8 cellular contexts compared by ENCODE assay signal in genomic region chr9:131727184-131727785, GRCh38. TPM values are rescaled to one million over a fixed set of nuclear protein-coding genes. Genes with fewer than 3 reads are reported as not detected.
DNase-seq lines count a peak whose midpoint lies in the region; ATAC-seq, FAIRE-seq and TF ChIP-seq lines count a peak whose summit lies in the region.

No MANE protein-coding gene starts in this region.

- no peaks in the 10 kb centered on the region for H3K9me3 ChIP-seq in astrocyte (ENCODE audit: insufficient read depth, low read depth, low read length)

- H3K4me3 Mint-ChIP-seq in astrocyte (ENCODE audit: unreplicated experiment) (no peak overlapping the region), memory B cell (peak overlapping the region; percentile 53)

- peak overlapping the region; percentile 46 for H3K4me2 ChIP-seq in astrocyte (ENCODE audit: low read length)

- no peak for FAIRE-seq in astrocyte (lab: Jason Lieb, UNC)

- H3K27ac Mint-ChIP-seq in astrocyte (ENCODE audit: unreplicated experiment) (peak overlapping the region; percentile 48), memory B cell (peak overlapping the region; percentile 94)

- H3K4me1 Mint-ChIP-seq in astrocyte (ENCODE audit: low read depth, unreplicated experiment) (peaks cover 45% of the 10 kb centered on the region), memory B cell (peaks cover 63% of the 10 kb centered on the region)

- H3K27me3 Mint-ChIP-seq in astrocyte (ENCODE audit: low read depth, unreplicated experiment) (no peaks in the 10 kb centered on the region), memory B cell (no peaks in the 10 kb centered on the region)

- peaks cover 71% of the 10 kb centered on the region for H4K20me1 ChIP-seq in astrocyte (ENCODE audit: insufficient read depth, low read length)

- peaks cover 4% of the 10 kb centered on the region for H3K36me3 Mint-ChIP-seq in astrocyte (ENCODE audit: low read depth, unreplicated experiment)
- peaks cover 3% of the 10 kb centered on the region for H3K36me3 Mint-ChIP-seq in memory B cell

- no peak for TF ChIP-seq CTCF in astrocyte (IDR thresholded peaks at IDR 0.05; ENCODE audit: insufficient read depth, low read depth, low read length)

- H3K9ac ChIP-seq in astrocyte (ENCODE audit: low read length): no peak overlapping the region

- H2AFZ ChIP-seq in astrocyte (ENCODE audit: low read depth, low read length): no peak overlapping the region

- no peaks in the 10 kb centered on the region for H3K27me3 ChIP-seq in astrocyte (ENCODE audit: insufficient read depth, low read length)

- H3K36me3 ChIP-seq in astrocyte (ENCODE audit: insufficient read depth, low read length): no peaks in the 10 kb centered on the region

- peaks cover 79% of the 10 kb centered on the region for H3K79me2 ChIP-seq in astrocyte (ENCODE audit: insufficient read depth, low read length)

- DNase-seq in A172 (ENCODE audit: low spot score) (peak; percentile 50), HS-27A (ENCODE audit: low read depth) (peak; percentile 22), astrocyte (ENCODE audit: low read depth) (peak; percentile 71), memory B cell (ENCODE audit: low spot score in 2 of 2) (no peak), GOT3 (lab: John Stamatoyannopoulos, UW) (no peak), activated gamma-delta T cell (lab: John Stamatoyannopoulos, UW) (no peak), NCI-H2107 treated with DMSO at 0.1 percent for 48 hours (lab: John Stamatoyannopoulos, UW; ENCODE audit: unreplicated experiment) (no peak)
- no peak for DNase-seq in activated CD4-positive, CD25-positive, alpha-beta regulatory T cell treated with anti-CD3 and anti-CD28 coated beads, Interleukin-2, amount 50 U/mL, for 72 hours

- H3K27ac ChIP-seq in astrocyte (ENCODE audit: low read depth, low read length): peak overlapping the region; percentile 2

- H3K9me3 Mint-ChIP-seq in astrocyte (ENCODE audit: unreplicated experiment) (no peaks in the 10 kb centered on the region), memory B cell (no peaks in the 10 kb centered on the region)

- peaks cover 29% of the 10 kb centered on the region for H3K4me1 ChIP-seq in astrocyte (ENCODE audit: insufficient read depth, low read length)

- no peak for ATAC-seq in memory B cell (ENCODE audit: low read depth)

- H3K4me3 ChIP-seq in astrocyte (ENCODE audit: insufficient read depth, low read depth, low read length): no peak overlapping the region

RNA-seq across cellular contexts. Expression of gene RAPGEF1, which starts 12.6 kb away (rescaled TPM):
- 20.0 and 40.9 TPM in 2 replicates for total RNA-seq in A172 (2014; rRNA removed; shearing (Covaris generic))
- 63.2 and 76.8 TPM in 2 replicates for total RNA-seq in astrocyte

Comparison
In these comparisons a context has a peak if more than half of its experiments do, and no peak if none do; other contexts are left out.
1. DNase-seq: peak in A172 (single experiment), HS-27A (single experiment) and astrocyte (single experiment); none in memory B cell (0 of 2), activated CD4-positive, CD25-positive, alpha-beta regulatory T cell treated with anti-CD3 and anti-CD28 coated beads, Interleukin-2, amount 50 U/mL, for 72 hours (single experiment), GOT3 (single experiment), activated gamma-delta T cell (single experiment) and NCI-H2107 treated with DMSO at 0.1 percent for 48 hours (single experiment).